In genomic region chr22:50030315-50031188, GRCh38 we compare ENCODE assay signal across 1 cellular context.
TF ChIP-seq lines count a peak whose summit lies in the region.

No MANE protein-coding gene starts in this region.

TF ChIP-seq in HEK293, 187 proteins besides CTCF, POLR2A, EP300 and RAD21 (continued from another document):
- TF ChIP-seq KLF1 (tag by site-specific recombination; IDR thresholded peaks at IDR 0.05) (no peak), ZSCAN30 (tag by site-specific recombination; IDR thresholded peaks at IDR 0.05) (peak; percentile 44; the same call in 1 of the 2 replicates), REPIN1 (tag by site-specific recombination; IDR thresholded peaks at IDR 0.05; ENCODE audit: low read depth) (no peak), PBX3 (CRISPR knock-in tag; IDR thresholded peaks at IDR 0.05) (peak; percentile 85), ZNF488 (tag by site-specific recombination; IDR thresholded peaks at IDR 0.05) (no peak), SETDB1 (IDR thresholded peaks at IDR 0.05; ENCODE audit: insufficient read length, low read length) (no peak), ZNF501 (tag by site-specific recombination; IDR thresholded peaks at IDR 0.05) (0 out of 2 replicates have a peak, but pooled peaks have one; percentile 39), ZNF561 (tag by site-specific recombination; IDR thresholded peaks at IDR 0.05; ENCODE audit: borderline replicate concordance) (no peak), ZNF76 (tag by site-specific recombination; IDR thresholded peaks at IDR 0.05; ENCODE audit: borderline replicate concordance, low read depth) (no peak), ZBTB10 (tag by site-specific recombination; IDR thresholded peaks at IDR 0.05) (peak; percentile 32), ZXDB (tag by site-specific recombination; IDR thresholded peaks at IDR 0.05) (no peak), YY1 (tag by site-specific recombination; IDR thresholded peaks at IDR 0.05) (no peak), KLF17 (tag by site-specific recombination; IDR thresholded peaks at IDR 0.05) (0 out of 2 replicates have a peak, but pooled peaks have one; percentile 61), GLIS1 (tag by site-specific recombination; IDR thresholded peaks at IDR 0.05) (peak; percentile 42), ZNF202 (tag by site-specific recombination; IDR thresholded peaks at IDR 0.05; ENCODE audit: borderline replicate concordance) (no peak)
